Comparison of ENCODE assay signal across 9 cellular contexts in genomic region chr6:138105446-138105845, GRCh38. TPM values are rescaled to one million over a fixed set of nuclear protein-coding genes. Genes with fewer than 3 reads are reported as not detected.
A peak's percentile ranks its signal among the peaks of the same experiment; 100 is the strongest.
DNase-seq lines count a peak whose midpoint lies in the region; ATAC-seq and TF ChIP-seq lines count a peak whose summit lies in the region.
"Had no signal": no experiment of that assay in that cellular context is flagged by ENCODE, and none has a peak within 500 bp of the region (broad histone marks: within the 10 kb centered on the region; RNA-seq: fewer than 3 reads in every experiment).

No MANE protein-coding gene starts in this region.

- H3K27ac Mint-ChIP-seq in endodermal cell = peak overlapping the region; percentile 96
- H3K27ac Mint-ChIP-seq in neural progenitor cell = peak overlapping the region; percentile 83

- DNase-seq in NCI-H2171 (lab: John Stamatoyannopoulos, UW) (peak; percentile 4), endodermal cell (no peak), neural progenitor cell (ENCODE audit: low spot score) (peak; percentile 26), NCI-H2029 treated with DMSO at 0.1 percent for 48 hours (lab: John Stamatoyannopoulos, UW) (no peak), brain microvascular endothelial cell (no peak)
- DNase-seq: activated T-cell treated with anti-CD3 and anti-CD28 coated beads, Interleukin-2, amount 50 U/mL, for 4 hours had no signal

- H3K4me3 ChIP-seq in GM08714 (ENCODE audit: low read length) (peak overlapping the region; percentile 49; the same call in 1 of the 2 replicates), endodermal cell (ENCODE audit: low read length) (peak overlapping the region; percentile 86), neural progenitor cell (peak overlapping the region; percentile 77), brain microvascular endothelial cell (ENCODE audit: low read depth, low read length) (no peak overlapping the region)

- H3K9me3 Mint-ChIP-seq in endodermal cell (no peaks in the 10 kb centered on the region), neural progenitor cell (peaks cover 4% of the 10 kb centered on the region)
- H3K9me3 Mint-ChIP-seq: activated T-cell treated with anti-CD3 and anti-CD28 coated beads, Interleukin-2, amount 50 U/mL, for 4 hours had no signal

- H3K27ac ChIP-seq in endodermal cell (ENCODE audit: low read depth, low read length) (no peak overlapping the region), neural progenitor cell (peak overlapping the region; percentile 78), brain microvascular endothelial cell (no peak overlapping the region)

- H3K27me3 ChIP-seq in endodermal cell (ENCODE audit: control insufficient read depth, insufficient read depth, low read length, poor library complexity, severe bottlenecking) = no peaks in the 10 kb centered on the region
- H3K27me3 ChIP-seq in neural progenitor cell = peaks cover 16% of the 10 kb centered on the region
- no peaks in the 10 kb centered on the region for H3K27me3 ChIP-seq in brain microvascular endothelial cell (replicated peaks)

- H3K27me3 Mint-ChIP-seq in endodermal cell (ENCODE audit: insufficient read depth) (no peaks in the 10 kb centered on the region), neural progenitor cell (ENCODE audit: insufficient read depth, low read depth) (peaks cover 12% of the 10 kb centered on the region)

- H3K36me3 Mint-ChIP-seq in endodermal cell (ENCODE audit: low read depth) (peaks cover 27% of the 10 kb centered on the region), neural progenitor cell (peaks cover 2% of the 10 kb centered on the region)

- peak; percentile 16 for TF ChIP-seq CTCF in endodermal cell (conservative IDR thresholded peaks at IDR 0.05)
- TF ChIP-seq CTCF in neural progenitor cell (IDR thresholded peaks at IDR 0.05) = no peak
- TF ChIP-seq CTCF in brain microvascular endothelial cell (IDR thresholded peaks at IDR 0.05; ENCODE audit: low read depth, low read length, missing control alignments) = no peak

- peaks cover 3% of the 10 kb centered on the region for H3K9me3 ChIP-seq in endodermal cell (ENCODE audit: control insufficient read depth, low read length)
- H3K9me3 ChIP-seq in neural progenitor cell (ENCODE audit: low read depth) = no peaks in the 10 kb centered on the region

- H3K36me3 ChIP-seq in endodermal cell (ENCODE audit: control insufficient read depth, insufficient read depth, low read length) (peaks cover 26% of the 10 kb centered on the region), neural progenitor cell (no peaks in the 10 kb centered on the region), brain microvascular endothelial cell (replicated peaks) (no peaks in the 10 kb centered on the region)

- in situ Hi-C loops in brain microvascular endothelial cell (cut with HindIII; ENCODE audit: low pct_ligation_motif_present, low sequenced_read_pairs) = no loop called here

- peaks cover 46% of the 10 kb centered on the region for H3F3A ChIP-seq in neural progenitor cell (ENCODE audit: low read depth)

- H3K4me1 ChIP-seq in endodermal cell (ENCODE audit: control insufficient read depth, insufficient read depth, low read length) = no peaks in the 10 kb centered on the region
- peaks cover 25% of the 10 kb centered on the region for H3K4me1 ChIP-seq in neural progenitor cell

- WGBS in endodermal cell (ENCODE audit: insufficient coverage in 1 of 2, insufficient read length in 1 of 2), 2 experiments = 33 to 40% methylated on average over 1 to 5 of the region's 5 CpGs

- ATAC-seq in HG02571 (IDR thresholded peaks at IDR 0.05; ENCODE audit: unreplicated experiment) (no peak), GM19452 (IDR thresholded peaks at IDR 0.05; ENCODE audit: unreplicated experiment) (no peak)
- ATAC-seq: activated T-cell treated with anti-CD3 and anti-CD28 coated beads, Interleukin-2, amount 50 U/mL, for 4 hours had no signal

- H2AFZ ChIP-seq in neural progenitor cell (replicated peaks) = no peak overlapping the region

- peaks cover 39% of the 10 kb centered on the region for H3K4me1 Mint-ChIP-seq in endodermal cell
- peaks cover 44% of the 10 kb centered on the region for H3K4me1 Mint-ChIP-seq in neural progenitor cell

- H3K9ac ChIP-seq in endodermal cell (ENCODE audit: extremely low read depth, low read length, poor library complexity, severe bottlenecking) = peak overlapping the region; percentile 95
- no peak overlapping the region for H3K9ac ChIP-seq in neural progenitor cell

- H4K20me1 ChIP-seq in neural progenitor cell (ENCODE audit: low read depth) = no peaks in the 10 kb centered on the region

- peak overlapping the region; percentile 97 for H3K4me2 ChIP-seq in neural progenitor cell

- H3K79me2 ChIP-seq in neural progenitor cell (ENCODE audit: low read depth) = peaks cover 62% of the 10 kb centered on the region

- H3K4me3 Mint-ChIP-seq in endodermal cell (peak overlapping the region; percentile 92), neural progenitor cell (peak overlapping the region; percentile 91)

RNA-seq across cellular contexts. Expression of gene PERP, which starts 1.8 kb away (rescaled TPM):
- 100 to 1,000 TPM in 1 of 2 donors, 10 to 100 TPM in 1; 85.4 to 120 TPM for total RNA-seq in endodermal cell
- polyA plus RNA-seq in endodermal cell (2013, experiment 1 of 2) = 32.2 TPM
- polyA plus RNA-seq in endodermal cell (2013, experiment 2 of 2) = 33.7 TPM
- 29.9 and 35.4 TPM in 2 replicates for total RNA-seq in neural progenitor cell (ENCODE audit: low replicate concordance)

RNA-seq across cellular contexts. Expression of gene ARFGEF3, which starts 56.3 kb away (rescaled TPM):
- total RNA-seq in endodermal cell (10 to 100 TPM; 10.9 to 14.3 TPM), neural progenitor cell (ENCODE audit: low replicate concordance) (3.2 and 3.8 TPM in 2 replicates)
- polyA plus RNA-seq in endodermal cell (2013, experiment 1 of 2) = 1.6 TPM
- 1.7 TPM for polyA plus RNA-seq in endodermal cell (2013, experiment 2 of 2)

Comparison
In these comparisons a context has a peak if more than half of its experiments do, and no peak if none do; other contexts are left out.
1. DNase-seq: peak in NCI-H2171 (single experiment) and neural progenitor cell (single experiment); none in endodermal cell (single experiment), NCI-H2029 treated with DMSO at 0.1 percent for 48 hours (single experiment) and brain microvascular endothelial cell (single experiment).